7 cellular contexts compared by ENCODE assay signal in genomic region chr1:147273409-147274307, GRCh38. TPM values are rescaled to one million over a fixed set of nuclear protein-coding genes. Genes with fewer than 3 reads are reported as not detected.
DNase-seq lines count a peak whose midpoint lies in the region; ATAC-seq and TF ChIP-seq lines count a peak whose summit lies in the region.

No MANE protein-coding gene starts in this region.

- no peaks in the 10 kb centered on the region for H3K27me3 Mint-ChIP-seq in activated naive CD8-positive, alpha-beta T cell treated with anti-CD3 and anti-CD28 coated beads for 36 hours

- H3K9me3 Mint-ChIP-seq in activated naive CD8-positive, alpha-beta T cell treated with anti-CD3 and anti-CD28 coated beads for 36 hours, result no peaks in the 10 kb centered on the region

- H4K20me1 ChIP-seq in DND-41 (ENCODE audit: insufficient read depth, low read length), result peaks cover 4% of the 10 kb centered on the region; the same call in 1 of the 2 replicates
- no peaks in the 10 kb centered on the region for H4K20me1 ChIP-seq in smooth muscle cell (ENCODE audit: low read depth)

- DNase-seq in DND-41 (peak; percentile 38), NCI-H774 (lab: John Stamatoyannopoulos, UW) (peak; percentile 38), brain microvascular endothelial cell (peak; percentile 76), iPS-NIHi7 (ENCODE audit: extremely low spot score) (peak; percentile 60), smooth muscle cell (lab: John Stamatoyannopoulos, UW; ENCODE audit: unreplicated experiment) (no peak)
- DNase-seq in activated naive CD8-positive, alpha-beta T cell treated with anti-CD3 and anti-CD28 coated beads for 36 hours, result no peak

- TF ChIP-seq CTCF in DND-41 (IDR thresholded peaks at IDR 0.05; ENCODE audit: borderline replicate concordance, extremely low read depth, low read length, poor library complexity, severe bottlenecking), result peak; percentile 76
- TF ChIP-seq CTCF in brain microvascular endothelial cell (IDR thresholded peaks at IDR 0.05; ENCODE audit: low read depth, low read length, missing control alignments), result peak; percentile 43
- peak; percentile 47 for TF ChIP-seq CTCF in smooth muscle cell (IDR thresholded peaks at IDR 0.05; ENCODE audit: borderline replicate concordance, insufficient read depth, poor library complexity, severe bottlenecking)

- H3K4me1 ChIP-seq in DND-41 (ENCODE audit: insufficient read depth, low read length) (no peaks in the 10 kb centered on the region), smooth muscle cell (ENCODE audit: low read depth) (no peaks in the 10 kb centered on the region)

- H3K27ac ChIP-seq in DND-41 (ENCODE audit: low read length) (no peak overlapping the region), brain microvascular endothelial cell (peak overlapping the region; percentile 89), smooth muscle cell (ENCODE audit: low read depth) (peak overlapping the region; percentile 34)

- peak; percentile 74; the same call in 2 of the 3 replicates for ATAC-seq in DND-41 (ENCODE audit: insufficient read depth, low read depth)
- ATAC-seq in HG03135 (IDR thresholded peaks at IDR 0.05; ENCODE audit: unreplicated experiment), result peak; percentile 63

- 65% methylated on average over 5 of the region's 5 CpGs for WGBS in smooth muscle cell (ENCODE audit: low lambda C conversion rate)

- H3K4me2 ChIP-seq in DND-41 (ENCODE audit: insufficient read depth, low read length) (no peak overlapping the region), smooth muscle cell (peak overlapping the region; percentile 10)

- no peak overlapping the region for H3K4me3 ChIP-seq in DND-41 (ENCODE audit: low read depth in 1 of 2, low read length in 2 of 2)
- H3K4me3 ChIP-seq in brain microvascular endothelial cell (ENCODE audit: low read depth, low read length), result no peak overlapping the region
- no peak overlapping the region for H3K4me3 ChIP-seq in smooth muscle cell

- H3K27me3 ChIP-seq in DND-41 (ENCODE audit: insufficient read depth, low read length, poor library complexity) (no peaks in the 10 kb centered on the region), brain microvascular endothelial cell (replicated peaks) (no peaks in the 10 kb centered on the region), smooth muscle cell (ENCODE audit: low read depth) (no peaks in the 10 kb centered on the region)

- H3K79me2 ChIP-seq in DND-41 (ENCODE audit: insufficient read depth, low read length) (no peaks in the 10 kb centered on the region), smooth muscle cell (ENCODE audit: low read depth) (no peaks in the 10 kb centered on the region)

- no peaks in the 10 kb centered on the region for H3K9me3 ChIP-seq in DND-41 (ENCODE audit: insufficient read depth, low read length, severe bottlenecking)
- H3K9me3 ChIP-seq in smooth muscle cell (replicated peaks; ENCODE audit: low read depth), result no peaks in the 10 kb centered on the region

- H3K4me3 Mint-ChIP-seq in activated naive CD8-positive, alpha-beta T cell treated with anti-CD3 and anti-CD28 coated beads for 36 hours, result no peak overlapping the region

- H3K9ac ChIP-seq in DND-41 (ENCODE audit: low read depth, low read length), result no peak overlapping the region
- no peak overlapping the region for H3K9ac ChIP-seq in smooth muscle cell (ENCODE audit: low read depth)

- H3F3A ChIP-seq in smooth muscle cell (ENCODE audit: low read depth), result no peaks in the 10 kb centered on the region

- H2AFZ ChIP-seq in DND-41 (ENCODE audit: low read depth, low read length) (no peak overlapping the region), smooth muscle cell (ENCODE audit: low read depth) (no peak overlapping the region)

- peaks cover 43% of the 10 kb centered on the region for H3K36me3 Mint-ChIP-seq in activated naive CD8-positive, alpha-beta T cell treated with anti-CD3 and anti-CD28 coated beads for 36 hours

- in situ Hi-C loops in brain microvascular endothelial cell (cut with HindIII; ENCODE audit: low pct_ligation_motif_present, low sequenced_read_pairs), result no loop called here

- H3K27ac Mint-ChIP-seq in activated naive CD8-positive, alpha-beta T cell treated with anti-CD3 and anti-CD28 coated beads for 36 hours, result no peak overlapping the region

- peaks cover 89% of the 10 kb centered on the region for H3K36me3 ChIP-seq in DND-41 (ENCODE audit: insufficient read depth, low read length)
- peaks cover 32% of the 10 kb centered on the region for H3K36me3 ChIP-seq in brain microvascular endothelial cell (replicated peaks)
- H3K36me3 ChIP-seq in smooth muscle cell (ENCODE audit: low read depth), result peaks cover 14% of the 10 kb centered on the region

- H3K4me1 Mint-ChIP-seq in activated naive CD8-positive, alpha-beta T cell treated with anti-CD3 and anti-CD28 coated beads for 36 hours, result peaks cover 7% of the 10 kb centered on the region

RNA-seq across cellular contexts. Expression of gene CHD1L, which starts 31.2 kb away (rescaled TPM):
- total RNA-seq in smooth muscle cell, result 32.7 and 37.6 TPM in 2 replicates
- 25.0 and 27.1 TPM in 2 replicates for polyA plus RNA-seq in smooth muscle cell
- 10 to 100 TPM; 65.9 to 70.0 TPM for total RNA-seq in activated naive CD8-positive, alpha-beta T cell treated with anti-CD3 and anti-CD28 coated beads for 36 hours

RNA-seq across cellular contexts. Expression of gene FMO5, which starts 48.5 kb away (rescaled TPM):
- total RNA-seq in smooth muscle cell, result 1.3 and 1.9 TPM in 2 replicates
- polyA plus RNA-seq in smooth muscle cell, result 0.43 and 0.49 TPM in 2 replicates
- total RNA-seq in activated naive CD8-positive, alpha-beta T cell treated with anti-CD3 and anti-CD28 coated beads for 36 hours, result under 1 TPM; 0.22 to 0.31 TPM

Comparison
In these comparisons a context has a peak if more than half of its experiments do, and no peak if none do; other contexts are left out.
1. DNase-seq: peak in DND-41 (single experiment), NCI-H774 (single experiment), brain microvascular endothelial cell (single experiment) and iPS-NIHi7 (single experiment); none in smooth muscle cell (single experiment) and activated naive CD8-positive, alpha-beta T cell treated with anti-CD3 and anti-CD28 coated beads for 36 hours (single experiment).
2. Peak in every context shown above with its lines, with median percentiles within 50 percentile points of each other: CTCF ChIP-seq.